ENCODE assay signal across 8 cellular contexts in genomic region chrX:41010188-41010846, GRCh38.
DNase-seq lines count a peak whose midpoint lies in the region; ATAC-seq and TF ChIP-seq lines count a peak whose summit lies in the region.

No MANE protein-coding gene starts in this region.

- H3K4me2 ChIP-seq in BLaER1, result peak overlapping the region; percentile 64

- H3K4me1 Mint-ChIP-seq in T-helper 17 cell, result peaks cover 7% of the 10 kb centered on the region

- H3K27ac ChIP-seq in BLaER1 (peak overlapping the region; percentile 49), HL-60 (replicated peaks) (peak overlapping the region; percentile 84)

- no peak for TF ChIP-seq CTCF in HL-60 (IDR thresholded peaks at IDR 0.05; ENCODE audit: insufficient read depth, low read length)

- H3K9me3 ChIP-seq in BLaER1, result no peaks in the 10 kb centered on the region
- H3K9me3 ChIP-seq in T-helper 17 cell (ENCODE audit: control insufficient read depth, low read length, poor library complexity, severe bottlenecking), result no peaks in the 10 kb centered on the region

- peak overlapping the region; percentile 78 for H3K4me3 Mint-ChIP-seq in T-helper 17 cell

- ATAC-seq in T-helper 17 cell, result peak; percentile 91
- no peak for ATAC-seq in GM21619 (IDR thresholded peaks at IDR 0.05; ENCODE audit: unreplicated experiment)
- ATAC-seq in HG03342 (IDR thresholded peaks at IDR 0.05; ENCODE audit: unreplicated experiment), result no peak

- peak; percentile 64 to 78 for DNase-seq in HL-60 (ENCODE audit: low read depth in 1 of 2, low spot score in 1 of 2)
- DNase-seq in T-helper 17 cell, result peak in 2 of 3 donors; percentile 5 to 9
- peak; percentile 79 for DNase-seq in astrocyte of the hippocampus (ENCODE audit: low read depth, low spot score)
- peak; percentile 64 for DNase-seq in hepatic stellate cell (ENCODE audit: low spot score)
- peak; percentile 88 for DNase-seq in renal cortical epithelial cell (ENCODE audit: low read depth)

- no peaks in the 10 kb centered on the region for H3K36me3 Mint-ChIP-seq in T-helper 17 cell (ENCODE audit: low read depth)

- no peaks in the 10 kb centered on the region for H3K27me3 Mint-ChIP-seq in T-helper 17 cell

- peaks cover 16% of the 10 kb centered on the region for H3K4me1 ChIP-seq in BLaER1

- H3K9ac ChIP-seq in BLaER1, result no peak overlapping the region

- H3K27me3 ChIP-seq in BLaER1, result peaks cover 94% of the 10 kb centered on the region
- H3K27me3 ChIP-seq in HL-60 (ENCODE audit: insufficient read depth, poor library complexity, severe bottlenecking), result no peaks in the 10 kb centered on the region

- no peaks in the 10 kb centered on the region for H3K36me3 ChIP-seq in BLaER1

- no peak overlapping the region for H3K4me3 ChIP-seq in BLaER1
- H3K4me3 ChIP-seq in HL-60 (replicated peaks; ENCODE audit: insufficient read depth, low read length), result peak overlapping the region; percentile 15; the same call in 1 of the 2 replicates

- no peaks in the 10 kb centered on the region; the same call in 1 of the 2 replicates for H4K20me1 ChIP-seq in BLaER1

- H3K27ac Mint-ChIP-seq in T-helper 17 cell, result peak overlapping the region; percentile 91

Comparison
In these comparisons a context has a peak if more than half of its experiments do, and no peak if none do; other contexts are left out.
1. DNase-seq: peak in every context shown above with its lines; median percentile 88 in renal cortical epithelial cell; 79 in astrocyte of the hippocampus; 71 in HL-60; 64 in hepatic stellate cell; 7 in T-helper 17 cell.